8 cellular contexts compared by ENCODE assay signal in genomic region chr16:16593145-16593842, GRCh38.
DNase-seq lines count a peak whose midpoint lies in the region; ATAC-seq and TF ChIP-seq lines count a peak whose summit lies in the region.
"Not testable (repeated sequence)": the region's sequence is repeated elsewhere in the genome, so short reads cannot be mapped to it uniquely, and the experiment has no call there.

No MANE protein-coding gene starts in this region.

- not testable (repeated sequence) for H3K4me3 Mint-ChIP-seq in activated B cell treated with CpG ODN at 0.5 μM for 24 hours; osteocyte (ENCODE audit: unreplicated experiment)

- not testable (repeated sequence) for H3K27me3 Mint-ChIP-seq in activated B cell treated with CpG ODN at 0.5 μM for 24 hours; osteocyte (ENCODE audit: unreplicated experiment)

- H3K27me3 ChIP-seq in cardiac muscle cell, result not testable (repeated sequence)

- H3K4me3 ChIP-seq in HEK293 (ENCODE audit: low read depth, low read length); cardiac muscle cell: not testable (repeated sequence)

- intact Hi-C loops in activated B cell treated with CpG ODN at 0.5 μM for 24 hours (cut with micrococcal nuclease), result not testable (repeated sequence)

- CTCF ChIA-PET in HEK293 (lab: Yijun Ruan, JAX) (interaction anchor here (0.7 to 0.9 kb wide), 3 partner anchors 690 to 1336 kb away, joined by 3 read pairs; no protein-coding TSS in a partner anchor), activated B cell treated with CpG ODN at 0.5 μM for 24 hours (lab: Charles Lee) (interaction anchor here (0.7 kb wide), 1 partner anchor 708 kb away, joined by 3 read pairs; no protein-coding TSS in a partner anchor)

- H3K9me3 Mint-ChIP-seq in activated B cell treated with CpG ODN at 0.5 μM for 24 hours; osteocyte (ENCODE audit: unreplicated experiment): not testable (repeated sequence)

- H3K4me1 Mint-ChIP-seq in activated B cell treated with CpG ODN at 0.5 μM for 24 hours; osteocyte (ENCODE audit: unreplicated experiment): not testable (repeated sequence)

- not testable (repeated sequence) for H3K36me3 Mint-ChIP-seq in activated B cell treated with CpG ODN at 0.5 μM for 24 hours (ENCODE audit: low read depth); osteocyte (ENCODE audit: unreplicated experiment)

- not testable (repeated sequence) for H3K36me3 ChIP-seq in HEK293 (ENCODE audit: control insufficient read depth in 2 of 2, insufficient read depth in 1 of 2, low read length in 2 of 2); cardiac muscle cell

- DNase-seq in DMS53 (lab: John Stamatoyannopoulos, UW) (peak; percentile 30), NCI-H345 (lab: John Stamatoyannopoulos, UW) (peak; percentile 53), activated B cell treated with CpG ODN at 0.5 μM for 24 hours (peak; percentile 20), amygdala (lab: John Stamatoyannopoulos, UW) (peak in 31 of 56 donors; percentile 0 to 72 (median 14)), cardiac muscle cell (ENCODE audit: low read depth in 1 of 2, low spot score in 1 of 2) (peak; percentile 5 to 25), superior temporal gyrus (ENCODE audit: extremely low spot score) (peak; percentile 13)
- DNase-seq in osteocyte (ENCODE audit: extremely low spot score, unreplicated experiment), result not testable (repeated sequence)

- not testable (repeated sequence) for H3K9me3 ChIP-seq in HEK293 (ENCODE audit: control insufficient read depth, insufficient read depth, low read depth, low read length); cardiac muscle cell (ENCODE audit: low read depth)

- peak; percentile 16; the same call in 1 of the 2 replicates for TF ChIP-seq CTCF in HEK293 (tag by site-specific recombination; IDR thresholded peaks at IDR 0.05)
- not testable (repeated sequence) for TF ChIP-seq CTCF in activated B cell treated with CpG ODN at 0.5 μM for 24 hours (IDR thresholded peaks at IDR 0.05)
- TF ChIP-seq CTCF in cardiac muscle cell (IDR thresholded peaks at IDR 0.05; ENCODE audit: low read depth, low read length), result peak; percentile 46
- TF ChIP-seq CTCF in osteocyte (IDR thresholded peaks at IDR 0.05), result peak; percentile 64

- not testable (repeated sequence) for H3K4me1 ChIP-seq in HEK293 (ENCODE audit: control insufficient read depth, insufficient read depth, low read length); cardiac muscle cell (ENCODE audit: low read depth)

- ATAC-seq in activated B cell treated with CpG ODN at 0.5 μM for 24 hours (ENCODE audit: low read depth), result peak; percentile 81

- H3K27ac Mint-ChIP-seq in activated B cell treated with CpG ODN at 0.5 μM for 24 hours, result peak overlapping the region; percentile 8
- not testable (repeated sequence) for H3K27ac Mint-ChIP-seq in osteocyte (ENCODE audit: unreplicated experiment)

- not testable (repeated sequence) for H3K27ac ChIP-seq in HEK293 (ENCODE audit: extremely low read depth, low read depth, low read length); cardiac muscle cell

- POLR2A ChIA-PET in HEK293 (lab: Yijun Ruan, JAX); activated B cell treated with CpG ODN at 0.5 μM for 24 hours (lab: Charles Lee): not testable (repeated sequence)

TF ChIP-seq in HEK293, 187 proteins besides CTCF, POLR2A, EP300 and RAD21:
- peak; percentile 71 for TF ChIP-seq ZNF654 (tag by site-specific recombination; IDR thresholded peaks at IDR 0.05; ENCODE audit: low read depth)
